ENCODE assay signal across 12 cellular contexts in genomic region chr10:43878386-43878785, GRCh38.
DNase-seq lines count a peak whose midpoint lies in the region; ATAC-seq, FAIRE-seq and TF ChIP-seq lines count a peak whose summit lies in the region.
"Had no signal": no experiment of that assay in that cellular context is flagged by ENCODE, and none has a peak within 500 bp of the region (broad histone marks: within the 10 kb centered on the region; RNA-seq: fewer than 3 reads in every experiment).

No MANE protein-coding gene starts in this region.

- no peaks in the 10 kb centered on the region for H4K20me1 ChIP-seq in astrocyte (ENCODE audit: insufficient read depth, low read length)

- no peak overlapping the region for H3K4me3 Mint-ChIP-seq in astrocyte (ENCODE audit: unreplicated experiment)
- H3K4me3 Mint-ChIP-seq in CD8-positive, alpha-beta memory T cell: no peak overlapping the region
- H3K4me3 Mint-ChIP-seq: activated B cell treated with CpG ODN at 0.5 μM for 24 hours; naive thymus-derived CD8-positive, alpha-beta T cell; stimulated activated naive CD8-positive, alpha-beta T cell treated with anti-CD3 and anti-CD28 coated beads, Interleukin-15, Interleukin-2, amounts not matched to agents 100 ng/mL and 50 ng/mL, for 24 hours had no signal

- peaks cover 7% of the 10 kb centered on the region for H3K27me3 Mint-ChIP-seq in astrocyte (ENCODE audit: low read depth, unreplicated experiment)
- peaks cover 0 to 9% of the 10 kb centered on the region in 2 donors for H3K27me3 Mint-ChIP-seq in CD8-positive, alpha-beta memory T cell
- H3K27me3 Mint-ChIP-seq: naive thymus-derived CD8-positive, alpha-beta T cell; stimulated activated naive CD8-positive, alpha-beta T cell treated with anti-CD3 and anti-CD28 coated beads, Interleukin-15, Interleukin-2, amounts not matched to agents 100 ng/mL and 50 ng/mL, for 24 hours had no signal

- no peaks in the 10 kb centered on the region for H3K36me3 ChIP-seq in astrocyte (ENCODE audit: insufficient read depth, low read length)
- H3K36me3 ChIP-seq in suprapubic skin: no peaks in the 10 kb centered on the region
- H3K36me3 ChIP-seq in CD8-positive, alpha-beta memory T cell (ENCODE audit: insufficient read depth, low read length): no peaks in the 10 kb centered on the region

- H3K27ac ChIP-seq in astrocyte (ENCODE audit: low read depth, low read length): no peak overlapping the region
- peak overlapping the region; percentile 35 for H3K27ac ChIP-seq in suprapubic skin
- H3K27ac ChIP-seq in CD8-positive, alpha-beta memory T cell (ENCODE audit: low read depth, low read length): no peak overlapping the region

- H3K4me3 ChIP-seq in astrocyte (ENCODE audit: insufficient read depth, low read depth, low read length): no peak overlapping the region
- H3K4me3 ChIP-seq in suprapubic skin: no peak overlapping the region
- no peak overlapping the region for H3K4me3 ChIP-seq in CD8-positive, alpha-beta memory T cell (ENCODE audit: low read length)

- H3K9me3 ChIP-seq in astrocyte (ENCODE audit: insufficient read depth, low read depth, low read length) (no peaks in the 10 kb centered on the region), suprapubic skin (no peaks in the 10 kb centered on the region)
- no peaks in the 10 kb centered on the region for H3K9me3 ChIP-seq in CD8-positive, alpha-beta memory T cell (ENCODE audit: low read length)
- H3K9me3 ChIP-seq: Caco-2 had no signal

- ATAC-seq in HG03139 (IDR thresholded peaks at IDR 0.05; ENCODE audit: unreplicated experiment): no peak
- ATAC-seq: naive thymus-derived CD8-positive, alpha-beta T cell had no signal

- TF ChIP-seq EP300 in suprapubic skin (IDR thresholded peaks at IDR 0.05): no peak

- no peaks in the 10 kb centered on the region for H3K79me2 ChIP-seq in astrocyte (ENCODE audit: insufficient read depth, low read length)

- peak; percentile 57 for FAIRE-seq in HTR-8/SVneo (lab: Jason Lieb, UNC)
- peak; percentile 73 for FAIRE-seq in astrocyte (lab: Jason Lieb, UNC)
- FAIRE-seq: kidney had no signal

- no peak for TF ChIP-seq POLR2A in suprapubic skin (IDR thresholded peaks at IDR 0.05)

- H3K36me3 Mint-ChIP-seq in astrocyte (ENCODE audit: low read depth, unreplicated experiment): peaks cover 1% of the 10 kb centered on the region
- no peaks in the 10 kb centered on the region for H3K36me3 Mint-ChIP-seq in CD8-positive, alpha-beta memory T cell
- H3K36me3 Mint-ChIP-seq: naive thymus-derived CD8-positive, alpha-beta T cell had no signal

- POLR2A ChIA-PET in CD8-positive, alpha-beta memory T cell (lab: Charles Lee): no interaction called here

- no peak overlapping the region for H2AFZ ChIP-seq in astrocyte (ENCODE audit: low read depth, low read length)

- H3K27me3 ChIP-seq in astrocyte (ENCODE audit: insufficient read depth, low read length): peaks cover 2% of the 10 kb centered on the region
- no peaks in the 10 kb centered on the region for H3K27me3 ChIP-seq in suprapubic skin
- H3K27me3 ChIP-seq in CD8-positive, alpha-beta memory T cell (ENCODE audit: insufficient read depth, low read length, poor library complexity, severe bottlenecking): no peaks in the 10 kb centered on the region

- H3K9ac ChIP-seq in astrocyte (ENCODE audit: low read length): no peak overlapping the region

- CTCF ChIA-PET in CD8-positive, alpha-beta memory T cell (lab: Charles Lee): no interaction called here

- H3K27ac Mint-ChIP-seq in astrocyte (ENCODE audit: unreplicated experiment): peak overlapping the region; percentile 19
- H3K27ac Mint-ChIP-seq in CD8-positive, alpha-beta memory T cell: no peak overlapping the region
- H3K27ac Mint-ChIP-seq: activated B cell treated with CpG ODN at 0.5 μM for 24 hours; stimulated activated naive CD8-positive, alpha-beta T cell treated with anti-CD3 and anti-CD28 coated beads, Interleukin-15, Interleukin-2, amounts not matched to agents 100 ng/mL and 50 ng/mL, for 24 hours had no signal

- DNase-seq in HTR-8/SVneo (ENCODE audit: insufficient read length, low spot score): no peak
- no peak for DNase-seq in astrocyte (ENCODE audit: low read depth)
- DNase-seq in left kidney (ENCODE audit: low read depth, low spot score): peak; percentile 35
- DNase-seq in suprapubic skin (ENCODE audit: low spot score in 2 of 2): no peak
- DNase-seq in CD8-positive, alpha-beta memory T cell: no peak
- DNase-seq in NK-92 treated with Interleukin-12 subunit alpha and Interleukin-12 subunit beta, amount 100 ng/mL, for 24 hours (lab: John Stamatoyannopoulos, UW): no peak
- DNase-seq: activated B cell treated with CpG ODN at 0.5 μM for 24 hours; Caco-2; kidney; naive thymus-derived CD8-positive, alpha-beta T cell had no signal

- H3K9me3 Mint-ChIP-seq in astrocyte (ENCODE audit: unreplicated experiment): peaks cover 4% of the 10 kb centered on the region
- no peaks in the 10 kb centered on the region for H3K9me3 Mint-ChIP-seq in CD8-positive, alpha-beta memory T cell
- H3K9me3 Mint-ChIP-seq: activated B cell treated with CpG ODN at 0.5 μM for 24 hours; naive thymus-derived CD8-positive, alpha-beta T cell; stimulated activated naive CD8-positive, alpha-beta T cell treated with anti-CD3 and anti-CD28 coated beads, Interleukin-15, Interleukin-2, amounts not matched to agents 100 ng/mL and 50 ng/mL, for 24 hours had no signal

- H3K4me1 Mint-ChIP-seq in astrocyte (ENCODE audit: low read depth, unreplicated experiment): peaks cover 10% of the 10 kb centered on the region
- no peaks in the 10 kb centered on the region for H3K4me1 Mint-ChIP-seq in CD8-positive, alpha-beta memory T cell
- H3K4me1 Mint-ChIP-seq: activated B cell treated with CpG ODN at 0.5 μM for 24 hours had no signal

- WGBS in suprapubic skin: 24% methylated on average over 5 of the region's 10 CpGs

- H3K4me2 ChIP-seq in astrocyte (ENCODE audit: low read length): peak overlapping the region; percentile 12

- TF ChIP-seq CTCF in astrocyte (IDR thresholded peaks at IDR 0.05; ENCODE audit: insufficient read depth, low read depth, low read length): no peak
- no peak for TF ChIP-seq CTCF in suprapubic skin (IDR thresholded peaks at IDR 0.05)

- H3K4me1 ChIP-seq in astrocyte (ENCODE audit: insufficient read depth, low read length): peaks cover 3% of the 10 kb centered on the region
- H3K4me1 ChIP-seq in suprapubic skin: peaks cover 9% of the 10 kb centered on the region
- no peaks in the 10 kb centered on the region for H3K4me1 ChIP-seq in CD8-positive, alpha-beta memory T cell (ENCODE audit: insufficient read depth, low read length)
- H3K4me1 ChIP-seq: Caco-2 had no signal
